In the genomic region with DNA sequence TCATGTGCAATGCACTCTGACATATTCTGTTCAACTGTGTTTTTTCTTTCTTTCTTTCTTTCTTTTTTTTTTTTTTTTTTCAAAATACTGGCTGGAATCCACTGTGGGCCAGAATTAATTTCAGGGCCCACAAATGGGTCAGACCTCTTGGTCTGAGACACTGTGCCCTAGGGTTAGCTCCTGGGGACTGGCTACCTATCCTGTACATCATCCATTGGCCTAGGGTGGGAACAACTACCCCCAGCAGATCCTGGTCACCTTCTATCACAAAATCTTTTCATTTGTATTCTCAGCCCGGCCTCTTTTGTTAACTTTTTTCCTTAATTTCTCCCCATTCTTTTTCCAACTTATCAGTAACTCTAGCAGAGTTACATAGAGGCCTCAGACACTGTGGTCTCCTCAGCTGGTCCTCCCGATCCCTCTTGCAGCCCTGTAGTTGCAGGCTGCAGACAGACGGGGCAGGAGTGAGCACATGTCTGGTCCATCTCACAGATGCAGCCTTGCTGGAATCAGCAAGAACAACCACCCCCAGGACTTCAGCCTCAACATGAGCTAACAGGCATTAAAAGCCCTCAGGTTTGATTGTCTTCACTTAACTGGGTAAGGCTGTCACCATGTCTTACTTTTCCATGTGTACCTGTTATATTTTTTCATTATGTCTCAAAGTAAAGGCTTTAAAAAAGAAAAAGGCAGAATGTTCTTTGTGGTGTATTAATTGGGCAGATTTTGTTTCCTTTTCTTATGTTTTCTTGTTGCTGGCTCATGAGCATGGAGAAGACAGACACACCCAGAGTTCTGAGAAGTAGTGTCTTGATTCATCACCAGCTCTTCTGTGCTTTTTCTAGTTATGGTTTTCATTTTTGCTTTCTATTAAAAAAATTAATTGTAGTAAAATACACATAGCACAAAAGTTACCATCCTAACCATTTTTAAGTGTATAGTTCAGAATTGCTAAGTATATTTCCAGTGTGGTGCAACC, we compare ENCODE assay signal across 8 cellular contexts. TPM values are rescaled to one million over a fixed set of nuclear protein-coding genes. Genes with fewer than 3 reads are reported as not detected.
DNase-seq lines count a peak whose midpoint lies in the region; ATAC-seq and TF ChIP-seq lines count a peak whose summit lies in the region.

No MANE protein-coding gene starts in this region.

- H3K27ac ChIP-seq in coronary artery: peak overlapping the region; percentile 54 to 64

- peak overlapping the region; percentile 7 for H3K4me3 ChIP-seq in coronary artery

- H3K4me3 Mint-ChIP-seq in activated B cell treated with CpG ODN at 0.5 μM for 24 hours: no peak overlapping the region

- peaks cover 12% of the 10 kb centered on the region for H3K4me1 Mint-ChIP-seq in activated B cell treated with CpG ODN at 0.5 μM for 24 hours

- TF ChIP-seq CTCF in activated B cell treated with CpG ODN at 0.5 μM for 24 hours (IDR thresholded peaks at IDR 0.05) (no peak), coronary artery (IDR thresholded peaks at IDR 0.05) (peak; percentile 24)

- H3K27ac Mint-ChIP-seq in activated B cell treated with CpG ODN at 0.5 μM for 24 hours: no peak overlapping the region

- H3K27me3 Mint-ChIP-seq in activated B cell treated with CpG ODN at 0.5 μM for 24 hours: no peaks in the 10 kb centered on the region

- DNase-seq in activated gamma-delta T cell treated with Interleukin-2 at 50 U/mL for 16 hours (peak; percentile 48), activated gamma-delta T cell (lab: John Stamatoyannopoulos, UW) (no peak), NCI-H1048 (lab: John Stamatoyannopoulos, UW) (peak; percentile 3), activated B cell treated with CpG ODN at 0.5 μM for 24 hours (peak; percentile 32), coronary artery (ENCODE audit: low spot score) (no peak), lung microvascular endothelial cell (ENCODE audit: low read depth in 2 of 2) (peak; percentile 57 to 74)
- DNase-seq in stimulated activated naive CD4-positive, alpha-beta T cell treated with Interleukin-2 at 50 U/mL for 16 hours (lab: John Stamatoyannopoulos, UW): peak; percentile 24

- POLR2A ChIA-PET in activated B cell treated with CpG ODN at 0.5 μM for 24 hours (lab: Charles Lee): interaction anchor here (0.6 to 1.6 kb wide), 4 partner anchors 20 to 124 kb away, joined by 3 to 4 read pairs (median 4); a partner anchor contains a TSS

- ATAC-seq in HG02759 (IDR thresholded peaks at IDR 0.05; ENCODE audit: unreplicated experiment) (peak; percentile 98), activated B cell treated with CpG ODN at 0.5 μM for 24 hours (ENCODE audit: low read depth) (peak; percentile 100)

- CTCF ChIA-PET in activated B cell treated with CpG ODN at 0.5 μM for 24 hours (lab: Charles Lee): interaction anchor here (0.6 to 2.3 kb wide), 12 partner anchors 12 to 658 kb away, joined by 3 to 22 read pairs (median 6); a partner anchor contains a TSS

- H3K9me3 Mint-ChIP-seq in activated B cell treated with CpG ODN at 0.5 μM for 24 hours: no peaks in the 10 kb centered on the region

- intact Hi-C loops in activated B cell treated with CpG ODN at 0.5 μM for 24 hours (cut with micrococcal nuclease): loop anchor here (1.0 to 5.0 kb wide), 6 partner anchors 20 to 125 kb away; no protein-coding TSS in a partner anchor

- peaks cover 21% of the 10 kb centered on the region for H3K36me3 Mint-ChIP-seq in activated B cell treated with CpG ODN at 0.5 μM for 24 hours (ENCODE audit: low read depth)

RNA-seq across cellular contexts. Expression of a gene that starts 41.2 kb away (rescaled TPM):
- 1.9 and 2.4 TPM in 2 replicates for total RNA-seq in activated B cell treated with CpG ODN at 0.5 μM for 24 hours
- total RNA-seq in lung microvascular endothelial cell: 0.40 and 0.44 TPM in 2 replicates

Comparison
In these comparisons a context has a peak if more than half of its experiments do, and no peak if none do; other contexts are left out.
1. DNase-seq: peak in activated gamma-delta T cell treated with Interleukin-2 at 50 U/mL for 16 hours (single experiment), NCI-H1048 (single experiment), activated B cell treated with CpG ODN at 0.5 μM for 24 hours (single experiment), lung microvascular endothelial cell (2 of 2) and stimulated activated naive CD4-positive, alpha-beta T cell treated with Interleukin-2 at 50 U/mL for 16 hours (single experiment); none in activated gamma-delta T cell (single experiment) and coronary artery (single experiment).